Comparison of ENCODE assay signal across 8 cellular contexts in the genomic region with DNA sequence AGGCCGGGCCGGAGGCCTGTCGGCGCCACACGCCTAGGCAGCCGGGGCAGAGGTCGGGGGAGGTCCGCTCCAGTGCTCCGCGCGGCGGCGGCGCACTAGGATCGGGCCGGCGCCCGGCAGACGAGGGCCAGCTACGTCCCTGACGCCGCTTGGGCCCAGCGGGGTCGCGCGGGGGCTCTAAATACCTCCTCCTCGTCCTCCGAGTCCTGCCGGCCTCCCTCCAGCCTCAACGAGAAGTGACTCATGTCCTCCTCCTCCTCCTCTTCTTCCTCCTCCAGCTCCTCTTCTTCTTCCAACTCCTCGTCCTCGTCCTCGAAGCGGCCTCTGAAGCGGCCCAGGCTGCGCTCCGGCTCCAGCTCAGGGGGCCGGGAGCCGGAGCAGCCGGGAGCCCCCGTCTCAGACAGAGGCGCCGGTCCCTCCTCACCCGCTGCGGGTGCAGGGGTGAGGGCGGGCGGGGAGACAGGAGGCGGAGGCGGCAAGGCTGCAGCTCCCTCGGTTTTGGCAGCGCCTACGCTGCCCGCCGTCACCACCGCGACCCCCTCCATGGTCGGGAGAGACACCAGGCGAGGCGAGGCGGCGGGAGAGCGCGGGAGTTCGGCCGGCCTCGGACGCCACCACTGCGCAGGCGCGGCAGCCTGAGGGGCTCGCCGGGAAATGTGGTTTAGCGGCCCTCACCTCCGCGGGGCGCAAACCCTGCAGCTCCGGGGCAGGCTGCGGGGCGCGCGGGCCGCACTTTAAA. TPM values are rescaled to one million over a fixed set of nuclear protein-coding genes. Genes with fewer than 3 reads are reported as not detected.
A peak's percentile ranks its signal among the peaks of the same experiment; 100 is the strongest.
DNase-seq lines count a peak whose midpoint lies in the region; TF ChIP-seq lines count a peak whose summit lies in the region.

A gene with protein sequence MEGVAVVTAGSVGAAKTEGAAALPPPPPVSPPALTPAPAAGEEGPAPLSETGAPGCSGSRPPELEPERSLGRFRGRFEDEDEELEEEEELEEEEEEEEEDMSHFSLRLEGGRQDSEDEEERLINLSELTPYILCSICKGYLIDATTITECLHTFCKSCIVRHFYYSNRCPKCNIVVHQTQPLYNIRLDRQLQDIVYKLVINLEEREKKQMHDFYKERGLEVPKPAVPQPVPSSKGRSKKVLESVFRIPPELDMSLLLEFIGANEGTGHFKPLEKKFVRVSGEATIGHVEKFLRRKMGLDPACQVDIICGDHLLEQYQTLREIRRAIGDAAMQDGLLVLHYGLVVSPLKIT (minus strand): TSS at position 619 of the 739 bp plus-strand sequence. CDS start 74 bp downstream, at position 545.

- H3K27me3 ChIP-seq in GM06990 (replicated peaks; ENCODE audit: control insufficient read depth, insufficient read depth, low read length): no peaks in the 10 kb centered on the region
- H3K27me3 ChIP-seq in adipocyte (replicated peaks; ENCODE audit: control insufficient read depth, insufficient read depth, low read length): no peaks in the 10 kb centered on the region
- H3K27me3 ChIP-seq in tibial nerve: no peaks in the 10 kb centered on the region

- no peak for TF ChIP-seq POLR2A in tibial nerve (IDR thresholded peaks at IDR 0.05)

- 0% methylated on average over 39 to 66 of the region's 82 CpGs for WGBS in tibial nerve, 2 donors

- TF ChIP-seq CTCF in GM06990 (IDR thresholded peaks at IDR 0.05; ENCODE audit: insufficient read depth, low read length, poor library complexity, severe bottlenecking) (no peak), tibial nerve (IDR thresholded peaks at IDR 0.05) (no peak)

- H3K9ac ChIP-seq in adipocyte (ENCODE audit: low read length): peak within 1 kb of the TSS; percentile 94

- TF ChIP-seq EP300 in tibial nerve (IDR thresholded peaks at IDR 0.05): peak in 1 of 2 donors; percentile 30

- H3K4me3 ChIP-seq in GM06990 (replicated peaks; ENCODE audit: low read depth, low read length): peak within 1 kb of the TSS; percentile 89
- peak within 1 kb of the TSS; percentile 90 for H3K4me3 ChIP-seq in adipocyte (ENCODE audit: low read length)
- peak within 1 kb of the TSS; percentile 64 to 76 (median 70) for H3K4me3 ChIP-seq in tibial nerve

- peak within 1 kb of the TSS; percentile 9 to 89 (median 82) for H3K27ac ChIP-seq in tibial nerve

- intact Hi-C loops in cardiac septum (cut with DNase I): no loop called here

- H3K9me3 ChIP-seq in adipocyte (ENCODE audit: control insufficient read depth, low read length) (no peaks in the 10 kb centered on the region), tibial nerve (no peaks in the 10 kb centered on the region)

- H3K36me3 ChIP-seq in GM06990 (ENCODE audit: control insufficient read depth, insufficient read depth, low read length) (peaks cover 1% of the 10 kb centered on the region), adipocyte (ENCODE audit: control insufficient read depth, insufficient read depth, low read length, severe bottlenecking) (peaks cover 24% of the 10 kb centered on the region), tibial nerve (peaks cover 0 to 30% (median 6%) of the 10 kb centered on the region in 3 donors)

- H3K4me1 ChIP-seq in adipocyte (ENCODE audit: control insufficient read depth, insufficient read depth, low read length) (peaks cover 4% of the 10 kb centered on the region), tibial nerve (peaks cover 0 to 20% (median 0%) of the 10 kb centered on the region in 4 donors)

- DNase-seq in GM06990 (ENCODE audit: extremely low read depth, insufficient read length) (peak; percentile 90), HCEC 1CT (peak; percentile 74), MV-4-11 (lab: John Stamatoyannopoulos, UW) (peak; percentile 66), T follicular helper cell (ENCODE audit: low read depth) (peak; percentile 40), adipocyte (ENCODE audit: low read depth) (peak; percentile 91), cardiac septum (ENCODE audit: low spot score) (peak; percentile 90), pons (ENCODE audit: low spot score) (peak; percentile 51), tibial nerve (ENCODE audit: low spot score in 2 of 2) (peak; percentile 42 to 44)

RNA-seq across cellular contexts. Expression of the gene that starts here (rescaled TPM):
- total RNA-seq in cardiac septum: 6.3 TPM
- 10 to 100 TPM; 22.1 to 35.4 (median 25.4) TPM for total RNA-seq in tibial nerve

Comparison
In these comparisons a context has a peak if more than half of its experiments do, and no peak if none do; other contexts are left out.
1. Peak in every context shown above with its lines: DNase-seq, H3K4me3 ChIP-seq and H3K27ac ChIP-seq.
2. DNase-seq: peak in every context shown above with its lines; median percentile 91 in adipocyte; 90 in GM06990; 90 in cardiac septum; 74 in HCEC 1CT; 66 in MV-4-11; 51 in pons; 43 in tibial nerve; 40 in T follicular helper cell.